21 cellular contexts compared by ENCODE assay signal in genomic region chr17:50192873-50193274, GRCh38. TPM values are rescaled to one million over a fixed set of nuclear protein-coding genes. Genes with fewer than 3 reads are reported as not detected.
DNase-seq lines count a peak whose midpoint lies in the region; ATAC-seq and TF ChIP-seq lines count a peak whose summit lies in the region.
"Had no signal": no experiment of that assay in that cellular context is flagged by ENCODE, and none has a peak within 500 bp of the region (broad histone marks: within the 10 kb centered on the region; RNA-seq: fewer than 3 reads in every experiment).

No MANE protein-coding gene starts in this region.

- H3K4me3 ChIP-seq in mesenchymal stem cell (ENCODE audit: insufficient read depth in 1 of 2, low read depth in 1 of 2, low read length in 2 of 2) (peak overlapping the region in 1 of 2 experiments; percentile 12), tibial artery (no peak overlapping the region)

- peak overlapping the region in 1 of 2 experiments; percentile 5 for H3K23ac ChIP-seq in mesenchymal stem cell (ENCODE audit: low read length in 2 of 2)

- TF ChIP-seq CTCF in GM10266 (IDR thresholded peaks at IDR 0.05; ENCODE audit: control insufficient read depth, insufficient read depth, low read depth, missing control alignments) (no peak), activated B cell treated with CpG ODN at 0.5 μM for 24 hours (IDR thresholded peaks at IDR 0.05) (no peak), tibial artery (IDR thresholded peaks at IDR 0.05) (no peak)

- H2BK15ac ChIP-seq in mesenchymal stem cell (ENCODE audit: low read depth, poor library complexity, severe bottlenecking): no peak overlapping the region

- H3K14ac ChIP-seq in mesenchymal stem cell (ENCODE audit: low read length in 2 of 2): no peak overlapping the region

- DNase-seq in GM10266 (ENCODE audit: extremely low spot score): peak; percentile 61
- peak; percentile 39 for DNase-seq in activated B cell treated with CpG ODN at 0.5 μM for 24 hours
- no peak for DNase-seq in mesenchymal stem cell
- DNase-seq in tibial artery: no peak
- DNase-seq in sciatic nerve (ENCODE audit: low spot score): no peak
- no peak for DNase-seq in nucleus accumbens (lab: John Stamatoyannopoulos, UW)
- DNase-seq: amygdala; CD4-positive, CD25-positive, alpha-beta regulatory T cell; cerebellar nuclear complex; effector memory CD8-positive, alpha-beta T cell; hypothalamus; mesendoderm; NCI-H187 treated with DMSO at 0.1 percent for 48 hours; stimulated activated naive CD4-positive, alpha-beta T cell treated with Interleukin-2 at 50 U/mL for 16 hours had no signal

- H3K9me3 Mint-ChIP-seq in activated B cell treated with CpG ODN at 0.5 μM for 24 hours: no peaks in the 10 kb centered on the region
- H3K9me3 Mint-ChIP-seq: CD4-positive, CD25-positive, alpha-beta regulatory T cell; effector memory CD8-positive, alpha-beta T cell; natural killer cell treated with Interleukin-12 subunit alpha and Interleukin-12 subunit beta and Interleukin-15 and Interleukin-18, amount 100 ng/mL, for 72 hours had no signal

- H2BK5ac ChIP-seq in mesenchymal stem cell (ENCODE audit: low read depth, low read length, poor library complexity, severe bottlenecking): no peak overlapping the region

- peaks cover 1% of the 10 kb centered on the region for H3K36me3 Mint-ChIP-seq in activated B cell treated with CpG ODN at 0.5 μM for 24 hours (ENCODE audit: low read depth)
- H3K36me3 Mint-ChIP-seq: CD4-positive, CD25-positive, alpha-beta regulatory T cell; natural killer cell treated with Interleukin-12 subunit alpha and Interleukin-12 subunit beta and Interleukin-15 and Interleukin-18, amount 100 ng/mL, for 72 hours had no signal

- POLR2A ChIA-PET in activated B cell treated with CpG ODN at 0.5 μM for 24 hours (lab: Charles Lee): no interaction called here

- CTCF ChIA-PET in activated B cell treated with CpG ODN at 0.5 μM for 24 hours (lab: Charles Lee): interaction anchor here (1.5 kb wide), 1 partner anchor 23 kb away, joined by 3 read pairs; no protein-coding TSS in a partner anchor

- no peak overlapping the region for H4K91ac ChIP-seq in mesenchymal stem cell (ENCODE audit: low read length)

- no peak overlapping the region for H2AK5ac ChIP-seq in mesenchymal stem cell (ENCODE audit: low read length, severe bottlenecking)

- no peak overlapping the region for H4K8ac ChIP-seq in mesenchymal stem cell (ENCODE audit: low read length)

- H3K4ac ChIP-seq in mesenchymal stem cell (ENCODE audit: low read depth in 1 of 2, low read length in 2 of 2): no peak overlapping the region

- intact Hi-C loops in activated B cell treated with CpG ODN at 0.5 μM for 24 hours (cut with micrococcal nuclease) (loop anchor here (1.0 kb wide), 1 partner anchor 9 kb away; no protein-coding TSS in a partner anchor), tibial artery (cut with DNase I; ENCODE audit: low total_unique reads) (no loop called here), sciatic nerve (cut with DNase I) (no loop called here)

- H3K36me3 ChIP-seq in mesenchymal stem cell (ENCODE audit: control insufficient read depth in 1 of 2, insufficient read depth in 2 of 2, low read depth in 1 of 2, low read length in 2 of 2) (peaks cover 99 to 100% of the 10 kb centered on the region in 2 experiments), tibial artery (peaks cover 99 to 100% (median 100%) of the 10 kb centered on the region in 3 donors)

- H3K18ac ChIP-seq in mesenchymal stem cell (ENCODE audit: low read depth in 1 of 2, low read length in 2 of 2): peak overlapping the region; percentile 7 to 55

- peak overlapping the region; percentile 75 for H3K4me3 Mint-ChIP-seq in activated B cell treated with CpG ODN at 0.5 μM for 24 hours
- H3K4me3 Mint-ChIP-seq: CD4-positive, CD25-positive, alpha-beta regulatory T cell; effector memory CD8-positive, alpha-beta T cell; natural killer cell treated with Interleukin-12 subunit alpha and Interleukin-12 subunit beta and Interleukin-15 and Interleukin-18, amount 100 ng/mL, for 72 hours had no signal

- H3K4me1 ChIP-seq in mesenchymal stem cell (ENCODE audit: control insufficient read depth, insufficient read depth, low read depth, low read length): peaks cover 78% of the 10 kb centered on the region
- H3K4me1 ChIP-seq in tibial artery: peaks cover 0 to 67% (median 37%) of the 10 kb centered on the region in 4 donors

- no peak overlapping the region for H2BK120ac ChIP-seq in mesenchymal stem cell (ENCODE audit: low read depth, low read length)

- H3K9me3 ChIP-seq in mesenchymal stem cell (ENCODE audit: control insufficient read depth, low read length): no peaks in the 10 kb centered on the region
- H3K9me3 ChIP-seq in tibial artery: no peaks in the 10 kb centered on the region

- peak; percentile 88 for ATAC-seq in activated B cell treated with CpG ODN at 0.5 μM for 24 hours (ENCODE audit: low read depth)
- no peak for ATAC-seq in sciatic nerve
- ATAC-seq in HG03108 (IDR thresholded peaks at IDR 0.05; ENCODE audit: unreplicated experiment): no peak
- ATAC-seq: effector memory CD8-positive, alpha-beta T cell; HCT116; natural killer cell treated with Interleukin-12 subunit alpha and Interleukin-12 subunit beta and Interleukin-15 and Interleukin-18, amount 100 ng/mL, for 72 hours had no signal

- H3K27me3 Mint-ChIP-seq in activated B cell treated with CpG ODN at 0.5 μM for 24 hours: no peaks in the 10 kb centered on the region

- WGBS in mesenchymal stem cell: 96% methylated on average over 10 of the region's 10 CpGs

- H3K9ac ChIP-seq in mesenchymal stem cell (ENCODE audit: low read length): peak overlapping the region; percentile 100

- H3K27ac ChIP-seq in mesenchymal stem cell (ENCODE audit: low read length, poor library complexity, severe bottlenecking) (peak overlapping the region; percentile 80), tibial artery (peak overlapping the region; percentile 98 to 99)

- no peak overlapping the region for H3K4me2 ChIP-seq in mesenchymal stem cell (ENCODE audit: low read length, poor library complexity, severe bottlenecking)

- no peaks in the 10 kb centered on the region for H3K79me1 ChIP-seq in mesenchymal stem cell (replicated peaks; ENCODE audit: low read length, poor library complexity, severe bottlenecking)

- H3K27me3 ChIP-seq in mesenchymal stem cell (ENCODE audit: control insufficient read depth in 1 of 2, insufficient read depth in 1 of 2, low read length in 2 of 2) (no peaks in the 10 kb centered on the region), tibial artery (no peaks in the 10 kb centered on the region)

- peak overlapping the region; percentile 74 for H3K27ac Mint-ChIP-seq in activated B cell treated with CpG ODN at 0.5 μM for 24 hours
- H3K27ac Mint-ChIP-seq: natural killer cell treated with Interleukin-12 subunit alpha and Interleukin-12 subunit beta and Interleukin-15 and Interleukin-18, amount 100 ng/mL, for 72 hours had no signal

- H3K4me1 Mint-ChIP-seq in activated B cell treated with CpG ODN at 0.5 μM for 24 hours: peaks cover 22% of the 10 kb centered on the region
- H3K4me1 Mint-ChIP-seq: CD4-positive, CD25-positive, alpha-beta regulatory T cell had no signal

- H2AFZ ChIP-seq in mesenchymal stem cell (ENCODE audit: low read depth, low read length): no peak overlapping the region

- peak overlapping the region in 1 of 2 experiments; percentile 26 for H2BK12ac ChIP-seq in mesenchymal stem cell (ENCODE audit: low read length in 2 of 2)

RNA-seq across cellular contexts. Expression of gene COL1A1, which starts 8.6 kb away (rescaled TPM):
- total RNA-seq in activated B cell treated with CpG ODN at 0.5 μM for 24 hours (8.8 and 9.2 TPM in 2 replicates), sciatic nerve (262 TPM)
- 4,381 TPM for polyA plus RNA-seq in mesenchymal stem cell (2013, experiment 1 of 2)
- 4,150 TPM for polyA plus RNA-seq in mesenchymal stem cell (2013, experiment 2 of 2)
- polyA plus RNA-seq: CD4-positive, CD25-positive, alpha-beta regulatory T cell had no signal

RNA-seq across cellular contexts. Expression of gene SGCA, which starts 27.1 kb away (rescaled TPM):
- total RNA-seq in activated B cell treated with CpG ODN at 0.5 μM for 24 hours: 1.7 and 2.2 TPM in 2 replicates
- 0.14 TPM for polyA plus RNA-seq in mesenchymal stem cell (2013, experiment 1 of 2)
- 0.08 TPM for polyA plus RNA-seq in mesenchymal stem cell (2013, experiment 2 of 2)
- 3.5 TPM for total RNA-seq in sciatic nerve
- total RNA-seq: CD4-positive, CD25-positive, alpha-beta regulatory T cell; NCI-H460; pulmonary artery endothelial cell; RPMI7951 had no signal
- polyA plus RNA-seq: CD4-positive, CD25-positive, alpha-beta regulatory T cell; keratinocyte had no signal

RNA-seq across cellular contexts. Expression of gene PPP1R9B, which starts 42.4 kb away (rescaled TPM):
- 300 and 313 TPM in 2 replicates for total RNA-seq in activated B cell treated with CpG ODN at 0.5 μM for 24 hours
- 34.9 TPM for polyA plus RNA-seq in mesenchymal stem cell (2013, experiment 1 of 2)
- polyA plus RNA-seq in mesenchymal stem cell (2013, experiment 2 of 2): 33.0 TPM
- total RNA-seq in sciatic nerve: 58.8 TPM

Comparison
In these comparisons a context has a peak if more than half of its experiments do, and no peak if none do; other contexts are left out.
1. DNase-seq: peak in GM10266 (single experiment) and activated B cell treated with CpG ODN at 0.5 μM for 24 hours (single experiment); none in mesenchymal stem cell (single experiment), tibial artery (0 of 2), sciatic nerve (single experiment) and nucleus accumbens (0 of 56).
2. RNA of gene COL1A1, which starts 8.6 kb away (total RNA-seq): 262 TPM in sciatic nerve (single experiment); 8.8 to 9.2 TPM in activated B cell treated with CpG ODN at 0.5 μM for 24 hours; every median in the first group is over 10 times any median in the second.